Comparison of ENCODE assay signal across 11 cellular contexts in genomic region chr6:44238687-44239350, GRCh38. TPM values are rescaled to one million over a fixed set of nuclear protein-coding genes. Genes with fewer than 3 reads are reported as not detected.
DNase-seq lines count a peak whose midpoint lies in the region; ATAC-seq and TF ChIP-seq lines count a peak whose summit lies in the region.
"Had no signal": no experiment of that assay in that cellular context is flagged by ENCODE, and none has a peak within 500 bp of the region (broad histone marks: within the 10 kb centered on the region; RNA-seq: fewer than 3 reads in every experiment).

No MANE protein-coding gene starts in this region.

- no peaks in the 10 kb centered on the region for H3K36me3 ChIP-seq in smooth muscle cell (ENCODE audit: low read depth)

- H3K9me3 Mint-ChIP-seq in activated T-helper 17 cell treated with anti-CD3 and anti-CD28 coated beads, Interleukin-2, amount 50 U/mL, for 72 hours: no peaks in the 10 kb centered on the region

- H3K36me3 Mint-ChIP-seq in activated T-helper 17 cell treated with anti-CD3 and anti-CD28 coated beads, Interleukin-2, amount 50 U/mL, for 72 hours (ENCODE audit: low read depth): peaks cover 5% of the 10 kb centered on the region

- WGBS in right cardiac atrium: 82% methylated on average over 7 of the region's 7 CpGs
- WGBS in smooth muscle cell (ENCODE audit: low lambda C conversion rate): 87% methylated on average over 7 of the region's 7 CpGs

- H3K27ac ChIP-seq in right cardiac atrium (ENCODE audit: low read length): peak overlapping the region; percentile 48
- H3K27ac ChIP-seq in smooth muscle cell (ENCODE audit: low read depth): peak overlapping the region; percentile 95

- ATAC-seq in activated T-helper 17 cell treated with anti-CD3 and anti-CD28 coated beads, Interleukin-2, amount 50 U/mL, for 72 hours (replicated peaks): no peak
- ATAC-seq in right cardiac atrium (no peak), HG03378 (IDR thresholded peaks at IDR 0.05; ENCODE audit: unreplicated experiment) (no peak)

- H3K27ac Mint-ChIP-seq in activated T-helper 17 cell treated with anti-CD3 and anti-CD28 coated beads, Interleukin-2, amount 50 U/mL, for 72 hours: peak overlapping the region; percentile 92

- H3K4me3 Mint-ChIP-seq in activated T-helper 17 cell treated with anti-CD3 and anti-CD28 coated beads, Interleukin-2, amount 50 U/mL, for 72 hours: peak overlapping the region; percentile 67

- H3K9me3 ChIP-seq in right cardiac atrium (ENCODE audit: control insufficient read depth, low read length) (no peaks in the 10 kb centered on the region), smooth muscle cell (replicated peaks; ENCODE audit: low read depth) (no peaks in the 10 kb centered on the region)

- H3K4me1 Mint-ChIP-seq in activated T-helper 17 cell treated with anti-CD3 and anti-CD28 coated beads, Interleukin-2, amount 50 U/mL, for 72 hours: peaks cover 6% of the 10 kb centered on the region

- H3K4me3 ChIP-seq in right cardiac atrium (ENCODE audit: low read length): no peak overlapping the region
- no peak overlapping the region for H3K4me3 ChIP-seq in smooth muscle cell

- H3F3A ChIP-seq in smooth muscle cell (ENCODE audit: low read depth): no peaks in the 10 kb centered on the region

- H3K79me2 ChIP-seq in smooth muscle cell (ENCODE audit: low read depth): no peaks in the 10 kb centered on the region

- peak overlapping the region; percentile 94 for H3K9ac ChIP-seq in smooth muscle cell (ENCODE audit: low read depth)

- no peaks in the 10 kb centered on the region for H3K27me3 ChIP-seq in right cardiac atrium (ENCODE audit: control insufficient read depth, insufficient read depth)
- H3K27me3 ChIP-seq in smooth muscle cell (ENCODE audit: low read depth): no peaks in the 10 kb centered on the region

- no peaks in the 10 kb centered on the region for H4K20me1 ChIP-seq in smooth muscle cell (ENCODE audit: low read depth)

- H3K4me2 ChIP-seq in smooth muscle cell: no peak overlapping the region

- no peak overlapping the region for H2AFZ ChIP-seq in smooth muscle cell (ENCODE audit: low read depth)

- DNase-seq in NCI-H82 (lab: John Stamatoyannopoulos, UW) (peak; percentile 52), NCI-H82 treated with DMSO at 0.1 percent for 48 hours (lab: John Stamatoyannopoulos, UW; ENCODE audit: unreplicated experiment) (no peak), right cardiac atrium (peak in 2 of 3 donors; percentile 12 to 27), smooth muscle cell (lab: John Stamatoyannopoulos, UW; ENCODE audit: unreplicated experiment) (no peak), superior temporal gyrus (ENCODE audit: extremely low spot score) (no peak), UCSD-AML1 (lab: John Stamatoyannopoulos, UW; ENCODE audit: unreplicated experiment) (no peak)
- DNase-seq: NCI-H1092 treated with DMSO at 0.1 percent for 48 hours, RPMI8226 had no signal

- no peaks in the 10 kb centered on the region for H3K27me3 Mint-ChIP-seq in activated T-helper 17 cell treated with anti-CD3 and anti-CD28 coated beads, Interleukin-2, amount 50 U/mL, for 72 hours

- intact Hi-C loops in right cardiac atrium (cut with DNase I): loop anchor here in 2 of 4 donors (10.0 kb wide), 1 partner anchor 144 kb away; no protein-coding TSS in a partner anchor

- H3K4me1 ChIP-seq in right cardiac atrium (ENCODE audit: control insufficient read depth, insufficient read depth, low read length) (peaks cover 5% of the 10 kb centered on the region), smooth muscle cell (ENCODE audit: low read depth) (peaks cover 11% of the 10 kb centered on the region)

- no peak for TF ChIP-seq CTCF in smooth muscle cell (IDR thresholded peaks at IDR 0.05; ENCODE audit: borderline replicate concordance, insufficient read depth, poor library complexity, severe bottlenecking)

RNA-seq across cellular contexts. Expression of gene HSP90AB1, which starts 8.1 kb away (rescaled TPM):
- total RNA-seq in activated T-helper 17 cell treated with anti-CD3 and anti-CD28 coated beads, Interleukin-2, amount 50 U/mL, for 72 hours: 1,000 to 10,000 TPM; 1,019 to 1,822 TPM
- total RNA-seq in right cardiac atrium: 100 to 1,000 TPM; 677 to 993 (median 871) TPM
- polyA plus RNA-seq in right cardiac atrium: 586 TPM
- 736 and 781 TPM in 2 replicates for total RNA-seq in smooth muscle cell
- polyA plus RNA-seq in smooth muscle cell: 408 TPM in 2 replicates

RNA-seq across cellular contexts. Expression of gene SLC29A1, which starts 15.4 kb away (rescaled TPM):
- total RNA-seq in activated T-helper 17 cell treated with anti-CD3 and anti-CD28 coated beads, Interleukin-2, amount 50 U/mL, for 72 hours: 10 to 100 TPM; 40.8 to 80.8 TPM
- 100 to 1,000 TPM; 129 to 177 (median 144) TPM for total RNA-seq in right cardiac atrium
- 63.2 TPM for polyA plus RNA-seq in right cardiac atrium
- total RNA-seq in smooth muscle cell: 7.3 and 8.0 TPM in 2 replicates
- 7.4 and 8.1 TPM in 2 replicates for polyA plus RNA-seq in smooth muscle cell

RNA-seq across cellular contexts. Expression of gene SLC35B2, which starts 18.5 kb away (rescaled TPM):
- 10 to 100 TPM; 16.5 to 22.3 TPM for total RNA-seq in activated T-helper 17 cell treated with anti-CD3 and anti-CD28 coated beads, Interleukin-2, amount 50 U/mL, for 72 hours
- 10 to 100 TPM; 21.0 to 25.2 (median 23.0) TPM for total RNA-seq in right cardiac atrium
- 15.8 TPM for polyA plus RNA-seq in right cardiac atrium
- total RNA-seq in smooth muscle cell: 68.6 and 78.0 TPM in 2 replicates
- polyA plus RNA-seq in smooth muscle cell: 112 and 117 TPM in 2 replicates

RNA-seq across cellular contexts. Expression of gene MYMX, which starts 22.1 kb away (rescaled TPM):
- not detected for total RNA-seq in activated T-helper 17 cell treated with anti-CD3 and anti-CD28 coated beads, Interleukin-2, amount 50 U/mL, for 72 hours
- 1 to 10 TPM in 1 of 4 donors, under 1 TPM in 3; 0.54 to 2.3 (median 0.77) TPM for total RNA-seq in right cardiac atrium
- polyA plus RNA-seq in right cardiac atrium: 0.88 TPM
- not detected in 2 replicates for total RNA-seq in smooth muscle cell
- not detected in 2 replicates for polyA plus RNA-seq in smooth muscle cell
- total RNA-seq: left lobe of liver had no signal

RNA-seq across cellular contexts. Expression of gene NFKBIE, which starts 26.5 kb away (rescaled TPM):
- 10 to 100 TPM; 20.5 to 26.9 TPM for total RNA-seq in activated T-helper 17 cell treated with anti-CD3 and anti-CD28 coated beads, Interleukin-2, amount 50 U/mL, for 72 hours
- 1 to 10 TPM; 3.7 to 5.5 (median 4.3) TPM for total RNA-seq in right cardiac atrium
- polyA plus RNA-seq in right cardiac atrium: 2.6 TPM
- 7.0 and 11.4 TPM in 2 replicates for total RNA-seq in smooth muscle cell
- polyA plus RNA-seq in smooth muscle cell: 11.3 and 12.3 TPM in 2 replicates

Comparison
In these comparisons a context has a peak if more than half of its experiments do, and no peak if none do; other contexts are left out.
1. DNase-seq: peak in NCI-H82 (single experiment) and right cardiac atrium (2 of 3); none in NCI-H82 treated with DMSO at 0.1 percent for 48 hours (single experiment), smooth muscle cell (single experiment), superior temporal gyrus (single experiment) and UCSD-AML1 (single experiment).